12 cellular contexts compared by ENCODE assay signal in genomic region chr3:197295871-197296270, GRCh38. TPM values are rescaled to one million over a fixed set of nuclear protein-coding genes. Genes with fewer than 3 reads are reported as not detected.
A peak's percentile ranks its signal among the peaks of the same experiment; 100 is the strongest.
DNase-seq lines count a peak whose midpoint lies in the region; ATAC-seq and TF ChIP-seq lines count a peak whose summit lies in the region.
"Had no signal": no experiment of that assay in that cellular context is flagged by ENCODE, and none has a peak within 500 bp of the region (broad histone marks: within the 10 kb centered on the region; RNA-seq: fewer than 3 reads in every experiment).

No MANE protein-coding gene starts in this region.

- no peak for ATAC-seq in GM18858 (IDR thresholded peaks at IDR 0.05; ENCODE audit: unreplicated experiment)

- peak overlapping the region; percentile 90 for H3K4me3 ChIP-seq in SK-N-MC
- H3K4me3 ChIP-seq in esophagus squamous epithelium: peak overlapping the region; percentile 75 to 96 (median 80)
- H3K4me3 ChIP-seq in skeletal muscle satellite cell (ENCODE audit: low read length): peak overlapping the region; percentile 94

- H3K27me3 ChIP-seq in esophagus squamous epithelium: no peaks in the 10 kb centered on the region
- H3K27me3 ChIP-seq in skeletal muscle satellite cell (ENCODE audit: control insufficient read depth, insufficient read depth, low read length): no peaks in the 10 kb centered on the region
- H3K27me3 ChIP-seq: right atrium auricular region had no signal

- H3K4me1 ChIP-seq in esophagus squamous epithelium (peaks cover 6 to 77% (median 10%) of the 10 kb centered on the region in 3 donors), skeletal muscle satellite cell (ENCODE audit: control insufficient read depth, insufficient read depth, low read length) (peaks cover 17% of the 10 kb centered on the region)

- WGBS in esophagus squamous epithelium, 2 donors: 56 to 59% methylated on average over 2 of the region's 2 CpGs

- no peaks in the 10 kb centered on the region for H3K9me3 ChIP-seq in SK-N-MC (ENCODE audit: low read depth, low read length)
- no peaks in the 10 kb centered on the region for H3K9me3 ChIP-seq in esophagus squamous epithelium
- no peaks in the 10 kb centered on the region for H3K9me3 ChIP-seq in skeletal muscle satellite cell (replicated peaks; ENCODE audit: low read length)
- H3K9me3 ChIP-seq: right atrium auricular region had no signal

- peak overlapping the region; percentile 95 for H3K4me2 ChIP-seq in skeletal muscle satellite cell (ENCODE audit: low read length)

- H3K36me3 ChIP-seq in SK-N-MC (ENCODE audit: insufficient read depth, low read length) (peaks cover 55% of the 10 kb centered on the region), esophagus squamous epithelium (peaks cover 0 to 36% (median 3%) of the 10 kb centered on the region in 3 donors), skeletal muscle satellite cell (ENCODE audit: insufficient read depth, low read length) (peaks cover 45% of the 10 kb centered on the region)

- H3K36me3 Mint-ChIP-seq in activated naive CD4-positive, alpha-beta T cell treated with anti-CD3 and anti-CD28 coated beads, Interleukin-2, amount 50 U/mL, for 24 hours: peaks cover 3% of the 10 kb centered on the region

- H3K9ac ChIP-seq in SK-N-MC (ENCODE audit: insufficient read length): peak overlapping the region; percentile 87
- H3K9ac ChIP-seq in skeletal muscle satellite cell (ENCODE audit: low read depth, low read length): peak overlapping the region; percentile 92

- no peak for TF ChIP-seq POLR2A in esophagus squamous epithelium (IDR thresholded peaks at IDR 0.05)

- H3K9me3 Mint-ChIP-seq in activated naive CD4-positive, alpha-beta T cell treated with anti-CD3 and anti-CD28 coated beads, Interleukin-2, amount 50 U/mL, for 24 hours: no peaks in the 10 kb centered on the region

- TF ChIP-seq CTCF in esophagus squamous epithelium (IDR thresholded peaks at IDR 0.05) (no peak), GM20000 (IDR thresholded peaks at IDR 0.05; ENCODE audit: extremely low read depth, missing control alignments) (no peak)

- intact Hi-C loops in esophagus squamous epithelium (cut with DNase I): no loop called here

- H3K27ac ChIP-seq in SK-N-MC: no peak overlapping the region
- H3K27ac ChIP-seq in esophagus squamous epithelium: peak overlapping the region in 1 of 4 donors; percentile 97

- H3K4me1 Mint-ChIP-seq in activated naive CD4-positive, alpha-beta T cell treated with anti-CD3 and anti-CD28 coated beads, Interleukin-2, amount 50 U/mL, for 24 hours: peaks cover 48% of the 10 kb centered on the region

- H3K27me3 Mint-ChIP-seq in activated naive CD4-positive, alpha-beta T cell treated with anti-CD3 and anti-CD28 coated beads, Interleukin-2, amount 50 U/mL, for 24 hours: peaks cover 3% of the 10 kb centered on the region

- H3K4me3 Mint-ChIP-seq in activated naive CD4-positive, alpha-beta T cell treated with anti-CD3 and anti-CD28 coated beads, Interleukin-2, amount 50 U/mL, for 24 hours: peak overlapping the region; percentile 96

- no peak overlapping the region for H3K27ac Mint-ChIP-seq in activated naive CD4-positive, alpha-beta T cell treated with anti-CD3 and anti-CD28 coated beads, Interleukin-2, amount 50 U/mL, for 24 hours

- DNase-seq in activated naive CD4-positive, alpha-beta T cell (lab: John Stamatoyannopoulos, UW): no peak
- DNase-seq in SK-N-MC (ENCODE audit: low read depth, low spot score): no peak
- no peak for DNase-seq in esophagus squamous epithelium (lab: John Stamatoyannopoulos, UW)
- DNase-seq in NCI-H345 (lab: John Stamatoyannopoulos, UW): no peak
- DNase-seq in GM20000 (ENCODE audit: low spot score): no peak
- DNase-seq: kidney glomerular epithelial cell, NCI-H146, SIG-M5 had no signal

RNA-seq across cellular contexts. Expression of gene DLG1, which starts 2.5 kb away (rescaled TPM):
- total RNA-seq in esophagus squamous epithelium: 100 to 1,000 TPM; 103 to 150 (median 122) TPM
- 31.5 and 37.5 TPM in 2 replicates for total RNA-seq in skeletal muscle satellite cell (2012; rRNA removed)
